Comparison of ENCODE assay signal across 8 cellular contexts in genomic region chr17:82227629-82228277, GRCh38.
DNase-seq lines count a peak whose midpoint lies in the region; ATAC-seq and TF ChIP-seq lines count a peak whose summit lies in the region.

No MANE protein-coding gene starts in this region.

- no peak overlapping the region for H2AFZ ChIP-seq in ACC112 (ENCODE audit: low read length, unreplicated experiment)

- H3K79me2 ChIP-seq in ACC112 (ENCODE audit: control insufficient read depth, insufficient read depth, low read length, unreplicated experiment) = peaks cover 50% of the 10 kb centered on the region

- ATAC-seq in central memory CD8-positive, alpha-beta T cell (replicated peaks; ENCODE audit: extremely low read depth, poor library complexity, severe bottlenecking) = no peak
- no peak for ATAC-seq in HG03565 (IDR thresholded peaks at IDR 0.05; ENCODE audit: unreplicated experiment)

- POLR2A ChIA-PET in HEK293T (lab: Yijun Ruan, JAX) = no interaction called here

- H3K9me3 Mint-ChIP-seq in central memory CD8-positive, alpha-beta T cell = no peaks in the 10 kb centered on the region

- H3K4me3 ChIP-seq in ACC112 (ENCODE audit: low read depth, low read length) (peak overlapping the region; percentile 80), HUES48 (ENCODE audit: low read depth, low read length) (peak overlapping the region; percentile 58; the same call in 1 of the 2 replicates), muscle layer of colon (ENCODE audit: low read depth in 1 of 2, low read length in 2 of 2) (no peak overlapping the region)

- H3K27me3 ChIP-seq in ACC112 (ENCODE audit: insufficient read depth, low read length) (no peaks in the 10 kb centered on the region), HUES48 (ENCODE audit: control insufficient read depth, insufficient read depth, low read length) (peaks cover 56% of the 10 kb centered on the region), muscle layer of colon (ENCODE audit: control insufficient read depth in 1 of 2, insufficient read depth in 2 of 2, low read length in 2 of 2) (peaks cover 0 to 12% of the 10 kb centered on the region in 2 donors)

- H3K36me3 ChIP-seq in ACC112 (ENCODE audit: insufficient read depth, low read length) (peaks cover 7% of the 10 kb centered on the region; the same call in 1 of the 2 replicates), HUES48 (ENCODE audit: control insufficient read depth, insufficient read depth, low read length) (no peaks in the 10 kb centered on the region), muscle layer of colon (ENCODE audit: insufficient read depth, low read length) (no peaks in the 10 kb centered on the region)

- H3K4me3 Mint-ChIP-seq in central memory CD8-positive, alpha-beta T cell = peak overlapping the region; percentile 83

- H3K9ac ChIP-seq in HUES48 (ENCODE audit: low read depth, low read length) = no peak overlapping the region
- no peak overlapping the region for H3K9ac ChIP-seq in muscle layer of colon (ENCODE audit: low read length)

- H3K36me3 Mint-ChIP-seq in central memory CD8-positive, alpha-beta T cell (ENCODE audit: insufficient read depth) = peaks cover 8% of the 10 kb centered on the region

- H3K9me3 ChIP-seq in HUES48 (ENCODE audit: control insufficient read depth, insufficient read depth, low read length) = no peaks in the 10 kb centered on the region
- H3K9me3 ChIP-seq in muscle layer of colon (ENCODE audit: low read length) = no peaks in the 10 kb centered on the region

- peak overlapping the region; percentile 70 for H3K27ac Mint-ChIP-seq in central memory CD8-positive, alpha-beta T cell (ENCODE audit: low read depth)

- CTCF ChIA-PET in HEK293T (lab: Yijun Ruan, JAX) = no interaction called here

- no peaks in the 10 kb centered on the region for H3K27me3 Mint-ChIP-seq in central memory CD8-positive, alpha-beta T cell

- peaks cover 8% of the 10 kb centered on the region for H3K4me1 ChIP-seq in ACC112 (ENCODE audit: control insufficient read depth, insufficient read depth, low read length, unreplicated experiment)
- no peaks in the 10 kb centered on the region; the same call in 1 of the 2 replicates for H3K4me1 ChIP-seq in HUES48 (ENCODE audit: control insufficient read depth, insufficient read depth, low read length)
- H3K4me1 ChIP-seq in muscle layer of colon (ENCODE audit: insufficient read depth, low read length) = peaks cover 20% of the 10 kb centered on the region

- no peak for DNase-seq in central memory CD8-positive, alpha-beta T cell (ENCODE audit: low spot score in 2 of 2)
- DNase-seq in activated gamma-delta T cell treated with Interleukin-2 at 50 U/mL for 16 hours (no peak), NCI-H748 (lab: John Stamatoyannopoulos, UW; ENCODE audit: unreplicated experiment) (no peak), HEK293T (ENCODE audit: extremely low spot score) (no peak)

- no peak overlapping the region for H3K27ac ChIP-seq in ACC112 (ENCODE audit: low read depth, low read length)
- no peak overlapping the region for H3K27ac ChIP-seq in HUES48 (ENCODE audit: low read depth, low read length)
- H3K27ac ChIP-seq in muscle layer of colon (ENCODE audit: low read depth, low read length) = peak overlapping the region; percentile 7

- peaks cover 5% of the 10 kb centered on the region for H3K4me1 Mint-ChIP-seq in central memory CD8-positive, alpha-beta T cell

TF ChIP-seq in HEK293T, 16 proteins besides CTCF, POLR2A, EP300 and RAD21:
- TF ChIP-seq BHLHE40 (IDR thresholded peaks at IDR 0.05; ENCODE audit: borderline replicate concordance) (no peak), HDGF (IDR thresholded peaks at IDR 0.05; ENCODE audit: borderline replicate concordance) (no peak), SUZ12 (IDR thresholded peaks at IDR 0.05) (no peak), TARDBP (IDR thresholded peaks at IDR 0.05) (no peak)

Comparison
In these comparisons a context has a peak if more than half of its experiments do, and no peak if none do; other contexts are left out.
1. H3K4me3 ChIP-seq: peak in ACC112 (single experiment) and HUES48 (single experiment); none in muscle layer of colon (0 of 2).